Comparison of ENCODE assay signal across 1 cellular context in the genomic region with DNA sequence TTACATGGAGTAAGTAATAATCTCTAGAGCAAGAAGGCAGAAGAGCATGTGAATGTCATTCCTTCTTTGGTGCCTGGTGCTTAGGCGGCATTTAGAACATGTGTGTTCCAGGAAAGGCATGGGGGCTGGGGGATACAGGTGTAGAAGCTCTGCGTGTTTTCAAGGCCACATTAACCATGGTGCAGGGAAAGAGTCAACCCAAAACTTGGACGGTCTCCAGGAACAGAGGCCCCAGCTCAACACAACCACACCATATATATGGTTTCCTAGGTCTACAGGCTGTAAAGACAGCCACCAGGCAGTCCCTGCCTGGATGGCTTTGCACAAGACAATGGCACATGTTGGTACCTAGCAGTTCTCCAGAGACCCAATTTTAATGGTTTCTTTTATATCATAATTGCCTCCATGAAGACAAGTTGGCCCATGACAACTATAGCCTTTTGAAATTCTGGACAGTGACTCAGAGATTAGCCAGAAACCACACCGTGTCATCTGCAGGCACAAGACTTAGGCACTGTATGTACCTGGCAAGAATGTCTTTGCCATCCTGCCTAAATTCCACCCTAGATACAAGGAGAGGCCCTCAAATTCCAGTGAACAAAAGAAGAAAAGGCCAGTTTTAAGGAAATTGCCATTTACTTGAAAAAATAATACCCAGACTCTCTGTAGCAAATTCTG.
TF ChIP-seq lines count a peak whose summit lies in the region.

No MANE protein-coding gene starts in this region.

TF ChIP-seq in GM12878, 131 proteins besides CTCF, POLR2A, EP300 and RAD21 (continued from another document):
- TF ChIP-seq, protein P1, sequence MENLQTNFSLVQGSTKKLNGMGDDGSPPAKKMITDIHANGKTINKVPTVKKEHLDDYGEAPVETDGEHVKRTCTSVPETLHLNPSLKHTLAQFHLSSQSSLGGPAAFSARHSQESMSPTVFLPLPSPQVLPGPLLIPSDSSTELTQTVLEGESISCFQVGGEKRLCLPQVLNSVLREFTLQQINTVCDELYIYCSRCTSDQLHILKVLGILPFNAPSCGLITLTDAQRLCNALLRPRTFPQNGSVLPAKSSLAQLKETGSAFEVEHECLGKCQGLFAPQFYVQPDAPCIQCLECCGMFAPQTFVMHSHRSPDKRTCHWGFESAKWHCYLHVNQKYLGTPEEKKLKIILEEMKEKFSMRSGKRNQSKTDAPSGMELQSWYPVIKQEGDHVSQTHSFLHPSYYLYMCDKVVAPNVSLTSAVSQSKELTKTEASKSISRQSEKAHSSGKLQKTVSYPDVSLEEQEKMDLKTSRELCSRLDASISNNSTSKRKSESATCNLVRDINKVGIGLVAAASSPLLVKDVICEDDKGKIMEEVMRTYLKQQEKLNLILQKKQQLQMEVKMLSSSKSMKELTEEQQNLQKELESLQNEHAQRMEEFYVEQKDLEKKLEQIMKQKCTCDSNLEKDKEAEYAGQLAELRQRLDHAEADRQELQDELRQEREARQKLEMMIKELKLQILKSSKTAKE (IDR thresholded peaks at IDR 0.05; ENCODE audit: low read depth, poor library complexity, severe bottlenecking): no peak
- 0 out of 2 replicates have a peak, but pooled peaks have one; percentile 29 for TF ChIP-seq NFIC (IDR thresholded peaks at IDR 0.05; ENCODE audit: low read depth, low read length)
- peak; percentile 78 for TF ChIP-seq RUNX3 (IDR thresholded peaks at IDR 0.05; ENCODE audit: low read length)
- TF ChIP-seq TCF12 (IDR thresholded peaks at IDR 0.05; ENCODE audit: low read depth, low read length): peak; percentile 43; the same call in 1 of the 2 replicates
- peak; percentile 25; the same call in 1 of the 2 replicates for TF ChIP-seq CREM (IDR thresholded peaks at IDR 0.05; ENCODE audit: low read depth)
- peak; percentile 27; the same call in 1 of the 2 replicates for TF ChIP-seq JUNB (IDR thresholded peaks at IDR 0.05)
